8 cellular contexts compared by ENCODE assay signal in the genomic region with DNA sequence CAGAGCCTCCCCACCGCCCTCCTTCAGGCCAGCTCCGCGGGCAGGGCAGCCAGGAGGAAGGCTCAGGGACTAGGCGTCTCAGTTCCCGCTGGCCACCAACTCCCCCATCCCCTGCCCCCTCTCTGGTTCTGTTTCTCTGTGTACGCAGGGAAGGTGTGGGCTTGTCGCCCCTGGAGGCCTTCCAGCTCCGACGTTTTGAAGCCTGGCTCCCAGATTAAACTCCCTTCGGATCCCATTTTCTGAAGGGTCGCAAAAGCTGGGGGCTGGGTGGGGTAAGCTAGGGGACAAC. TPM values are rescaled to one million over a fixed set of nuclear protein-coding genes. Genes with fewer than 3 reads are reported as not detected.
DNase-seq lines count a peak whose midpoint lies in the region; ATAC-seq lines count a peak whose summit lies in the region.

No MANE protein-coding gene starts in this region.

- H3K27ac ChIP-seq in CD4-positive, CD25-positive, alpha-beta regulatory T cell (ENCODE audit: insufficient read depth, low read length, poor library complexity, severe bottlenecking) = peak overlapping the region; percentile 75
- H3K27ac ChIP-seq in KOPT-K1 (ENCODE audit: low read depth, low read length, poor library complexity, severe bottlenecking) = peak overlapping the region; percentile 63
- no peak overlapping the region for H3K27ac ChIP-seq in urinary bladder (ENCODE audit: low read depth)

- WGBS in urinary bladder = under 1% methylated on average over 11 of the region's 11 CpGs

- peaks cover 26 to 51% (median 39%) of the 10 kb centered on the region in 4 donors for H3K4me1 Mint-ChIP-seq in CD4-positive, CD25-positive, alpha-beta regulatory T cell
- peaks cover 25% of the 10 kb centered on the region for H3K4me1 Mint-ChIP-seq in memory B cell

- peaks cover 37% of the 10 kb centered on the region for H3K4me1 ChIP-seq in CD4-positive, CD25-positive, alpha-beta regulatory T cell (ENCODE audit: control insufficient read depth, insufficient read depth, low read length, poor library complexity, severe bottlenecking)
- no peaks in the 10 kb centered on the region for H3K4me1 ChIP-seq in urinary bladder (ENCODE audit: insufficient read depth)

- H3K9me3 ChIP-seq in CD4-positive, CD25-positive, alpha-beta regulatory T cell (ENCODE audit: control insufficient read depth in 2 of 2, low read length in 2 of 2) = no peaks in the 10 kb centered on the region
- no peaks in the 10 kb centered on the region for H3K9me3 ChIP-seq in KOPT-K1 (ENCODE audit: insufficient read depth, low read length, poor library complexity, severe bottlenecking)

- in situ Hi-C loops in KBM-7 (cut with MboI; ENCODE audit: low pct_unique_long_range_greater_than_20kb, low sequenced_read_pairs) = no loop called here

- H3K4me3 Mint-ChIP-seq in CD4-positive, CD25-positive, alpha-beta regulatory T cell = peak overlapping the region; percentile 81 to 97 (median 95)
- peak overlapping the region; percentile 90 for H3K4me3 Mint-ChIP-seq in memory B cell

- H3K27me3 Mint-ChIP-seq in CD4-positive, CD25-positive, alpha-beta regulatory T cell = peaks cover 4% of the 10 kb centered on the region
- no peaks in the 10 kb centered on the region for H3K27me3 Mint-ChIP-seq in memory B cell

- H3K36me3 ChIP-seq in CD4-positive, CD25-positive, alpha-beta regulatory T cell (ENCODE audit: control insufficient read depth, insufficient read depth, low read length) = no peaks in the 10 kb centered on the region
- no peaks in the 10 kb centered on the region for H3K36me3 ChIP-seq in KOPT-K1 (ENCODE audit: insufficient read depth, low read length)
- H3K36me3 ChIP-seq in urinary bladder (ENCODE audit: insufficient read depth) = no peaks in the 10 kb centered on the region

- H3K27ac Mint-ChIP-seq in CD4-positive, CD25-positive, alpha-beta regulatory T cell = peak overlapping the region; percentile 85 to 94 (median 85)
- H3K27ac Mint-ChIP-seq in memory B cell = peak overlapping the region; percentile 79

- H3K36me3 Mint-ChIP-seq in CD4-positive, CD25-positive, alpha-beta regulatory T cell = peaks cover 7% of the 10 kb centered on the region
- peaks cover 2% of the 10 kb centered on the region for H3K36me3 Mint-ChIP-seq in memory B cell

- ATAC-seq in CD4-positive, CD25-positive, alpha-beta regulatory T cell (ENCODE audit: low read depth in 2 of 2) = peak in 1 of 2 donors; percentile 5
- ATAC-seq in GM21423 (IDR thresholded peaks at IDR 0.05; ENCODE audit: unreplicated experiment) (peak; percentile 7), memory B cell (ENCODE audit: low read depth) (peak; percentile 12)

- no peak for DNase-seq in CD4-positive, CD25-positive, alpha-beta regulatory T cell
- DNase-seq in cerebellum (ENCODE audit: low spot score) = peak; percentile 30
- no peak for DNase-seq in memory B cell (ENCODE audit: low spot score in 2 of 2)
- DNase-seq in KBM-7 = no peak
- DNase-seq in SKM-1 treated with dmso at 0.1 percent for 144 hours (lab: John Stamatoyannopoulos, UW; ENCODE audit: unreplicated experiment) = no peak

- H3K27me3 ChIP-seq in CD4-positive, CD25-positive, alpha-beta regulatory T cell (ENCODE audit: control insufficient read depth, insufficient read depth, low read length) = no peaks in the 10 kb centered on the region

- no peaks in the 10 kb centered on the region for H3K9me3 Mint-ChIP-seq in CD4-positive, CD25-positive, alpha-beta regulatory T cell
- no peaks in the 10 kb centered on the region for H3K9me3 Mint-ChIP-seq in memory B cell

- H3K4me3 ChIP-seq in CD4-positive, CD25-positive, alpha-beta regulatory T cell (ENCODE audit: low read depth, low read length) = peak overlapping the region; percentile 78
- H3K4me3 ChIP-seq in urinary bladder (ENCODE audit: low read depth, low read length) = peak overlapping the region; percentile 73

RNA-seq across cellular contexts. Expression of a gene that starts 0.3 kb away (rescaled TPM):
- 19.6 TPM for total RNA-seq in CD4-positive, CD25-positive, alpha-beta regulatory T cell
- polyA plus RNA-seq in CD4-positive, CD25-positive, alpha-beta regulatory T cell = 10 to 100 TPM; 70.5 to 98.3 (median 76.7) TPM
- total RNA-seq in cerebellum = 24.4 TPM
- total RNA-seq in urinary bladder = 30.8 TPM
- polyA plus RNA-seq in urinary bladder = 121 TPM

RNA-seq across cellular contexts. Expression of a gene that starts 13.7 kb away (rescaled TPM):
- 108 TPM for total RNA-seq in CD4-positive, CD25-positive, alpha-beta regulatory T cell
- 100 to 1,000 TPM; 176 to 199 (median 184) TPM for polyA plus RNA-seq in CD4-positive, CD25-positive, alpha-beta regulatory T cell
- total RNA-seq in cerebellum (84.3 TPM), urinary bladder (128 TPM)
- polyA plus RNA-seq in urinary bladder = 31.8 TPM
